Comparison of ENCODE assay signal across 8 cellular contexts in genomic region chr1:20732071-20732587, GRCh38. TPM values are rescaled to one million over a fixed set of nuclear protein-coding genes. Genes with fewer than 3 reads are reported as not detected.
DNase-seq lines count a peak whose midpoint lies in the region; ATAC-seq, FAIRE-seq and TF ChIP-seq lines count a peak whose summit lies in the region.

No MANE protein-coding gene starts in this region.

- H4K20me1 ChIP-seq in OCI-LY1 (ENCODE audit: insufficient read depth, low read length) = no peaks in the 10 kb centered on the region

- H3K4me1 ChIP-seq in OCI-LY1 (ENCODE audit: insufficient read depth, low read length, severe bottlenecking) (peaks cover 17% of the 10 kb centered on the region), testis (peaks cover 18% of the 10 kb centered on the region)

- peak overlapping the region; percentile 82 for H3K4me2 ChIP-seq in OCI-LY1 (ENCODE audit: low read length)

- H3K9me2 ChIP-seq in OCI-LY1 (ENCODE audit: low read depth, low read length) = no peaks in the 10 kb centered on the region

- no peak overlapping the region for H2AFZ ChIP-seq in OCI-LY1 (ENCODE audit: low read length)

- TF ChIP-seq CTCF in OCI-LY1 (IDR thresholded peaks at IDR 0.05; ENCODE audit: low read length) (no peak), fibroblast of the aortic adventitia (IDR thresholded peaks at IDR 0.05; ENCODE audit: insufficient read depth, low read length) (no peak), nephron progenitor cell (IDR thresholded peaks at IDR 0.05) (no peak), testis (IDR thresholded peaks at IDR 0.05) (no peak)

- peaks cover 5% of the 10 kb centered on the region; the same call in 1 of the 2 replicates for H3F3A ChIP-seq in OCI-LY1 (ENCODE audit: insufficient read depth, low read length)

- H3K27ac ChIP-seq in OCI-LY1 (ENCODE audit: low read depth, low read length, poor library complexity, severe bottlenecking) = no peak overlapping the region
- no peak overlapping the region for H3K27ac ChIP-seq in testis

- H3K4me3 Mint-ChIP-seq in nephron progenitor cell = peak overlapping the region; percentile 83

- peak; percentile 18 for FAIRE-seq in GM18507 (lab: Jason Lieb, UNC)

- H3K9me3 Mint-ChIP-seq in nephron progenitor cell = no peaks in the 10 kb centered on the region

- peak overlapping the region; percentile 64 for H3K4me3 ChIP-seq in OCI-LY1 (ENCODE audit: low read depth, low read length, poor library complexity, severe bottlenecking)
- peak overlapping the region; percentile 70 for H3K4me3 ChIP-seq in fibroblast of the aortic adventitia (ENCODE audit: low read depth, low read length)
- peak overlapping the region; percentile 55 to 57 for H3K4me3 ChIP-seq in testis

- H3K27me3 Mint-ChIP-seq in nephron progenitor cell (ENCODE audit: low read depth, poor library complexity) = peaks cover 67% of the 10 kb centered on the region

- peaks cover 2% of the 10 kb centered on the region for H3K36me3 Mint-ChIP-seq in nephron progenitor cell (ENCODE audit: low read depth)

- ATAC-seq in HG03354 (IDR thresholded peaks at IDR 0.05; ENCODE audit: poor library complexity, severe bottlenecking, unreplicated experiment) = peak; percentile 50

- intact Hi-C loops in testis (cut with DNase I; ENCODE audit: low total_unique reads) = no loop called here

- no peak overlapping the region for H3K27ac Mint-ChIP-seq in nephron progenitor cell

- WGBS in testis, 2 donors = 0 to 1% methylated on average over 14 to 34 of the region's 55 CpGs

- H3K9ac ChIP-seq in OCI-LY1 (ENCODE audit: low read length) = peak overlapping the region; percentile 41

- 0 out of 2 replicates have a peak, but pooled peaks cover under 1% of the 10 kb centered on the region for H3K36me3 ChIP-seq in OCI-LY1 (ENCODE audit: insufficient read depth, low read length)
- H3K36me3 ChIP-seq in testis (ENCODE audit: low read depth, missing control alignments) = no peaks in the 10 kb centered on the region

- no peaks in the 10 kb centered on the region for H3K79me2 ChIP-seq in OCI-LY1 (ENCODE audit: insufficient read depth, low read length)

- H3K27me3 ChIP-seq in OCI-LY1 (ENCODE audit: insufficient read depth, low read length) (peaks cover 8% of the 10 kb centered on the region; the same call in 1 of the 2 replicates), testis (no peaks in the 10 kb centered on the region)

- no peak for TF ChIP-seq POLR2A in testis (IDR thresholded peaks at IDR 0.05)

- peaks cover 27% of the 10 kb centered on the region for H3K4me1 Mint-ChIP-seq in nephron progenitor cell

- H3K9me3 ChIP-seq in OCI-LY1 (ENCODE audit: low read length) = no peaks in the 10 kb centered on the region
- H3K9me3 ChIP-seq in testis = no peaks in the 10 kb centered on the region

- DNase-seq in GM18507 (ENCODE audit: extremely low spot score, insufficient read length, low read depth) (peak; percentile 66), fibroblast of the aortic adventitia (ENCODE audit: low read depth) (peak; percentile 51), nephron progenitor cell (peak; percentile 83), testis (peak; percentile 54), AML-193 (lab: John Stamatoyannopoulos, UW) (no peak)
- peak; percentile 29 for DNase-seq in activated T-helper 9 cell treated with anti-CD3 and anti-CD28 coated beads, Interleukin-2, amount 50 U/mL, for 16 hours (ENCODE audit: low read depth)

RNA-seq across cellular contexts. Expression of gene SH2D5, which starts 0.4 kb away (rescaled TPM):
- total RNA-seq in fibroblast of the aortic adventitia (ENCODE audit: low replicate concordance) (1.6 and 3.2 TPM in 2 replicates), testis (1 to 10 TPM; 4.2 to 5.8 TPM)
- polyA plus RNA-seq in testis (ENCODE audit: insufficient read depth, low read depth, low replicate concordance) = 5.1 TPM

RNA-seq across cellular contexts. Expression of gene KIF17, which starts 14.3 kb away (rescaled TPM):
- total RNA-seq in fibroblast of the aortic adventitia (ENCODE audit: low replicate concordance) (0.27 and 3.0 TPM in 2 replicates), testis (10 to 100 TPM; 36.1 to 80.2 TPM)
- polyA plus RNA-seq in testis (ENCODE audit: insufficient read depth, low read depth, low replicate concordance) = 54.1 TPM

RNA-seq across cellular contexts. Expression of gene HP1BP3, which starts 55.0 kb away (rescaled TPM):
- total RNA-seq in fibroblast of the aortic adventitia (ENCODE audit: low replicate concordance) (215 and 395 TPM in 2 replicates), testis (100 to 1,000 TPM; 347 to 401 TPM)
- 165 TPM for polyA plus RNA-seq in testis (ENCODE audit: insufficient read depth, low read depth, low replicate concordance)

Comparison
In these comparisons a context has a peak if more than half of its experiments do, and no peak if none do; other contexts are left out.
1. DNase-seq: peak in GM18507 (single experiment), activated T-helper 9 cell treated with anti-CD3 and anti-CD28 coated beads, Interleukin-2, amount 50 U/mL, for 16 hours (single experiment), fibroblast of the aortic adventitia (single experiment), nephron progenitor cell (single experiment) and testis (single experiment); none in AML-193 (0 of 2).
2. Peak in every context shown above with its lines, with median percentiles within 50 percentile points of each other: H3K4me3 ChIP-seq.